In genomic region chr11:31974737-31975136, GRCh38 we compare ENCODE assay signal across 16 cellular contexts.
DNase-seq lines count a peak whose midpoint lies in the region; ATAC-seq and TF ChIP-seq lines count a peak whose summit lies in the region.
"Had no signal": no experiment of that assay in that cellular context is flagged by ENCODE, and none has a peak within 500 bp of the region (broad histone marks: within the 10 kb centered on the region; RNA-seq: fewer than 3 reads in every experiment).

No MANE protein-coding gene starts in this region.

- H3K36me3 ChIP-seq in MG63 (no peaks in the 10 kb centered on the region), brain microvascular endothelial cell (replicated peaks) (no peaks in the 10 kb centered on the region)

- peaks cover 15% of the 10 kb centered on the region for H3K27me3 Mint-ChIP-seq in activated CD8-positive, alpha-beta T cell treated with anti-CD3 and anti-CD28 coated beads, Interleukin-2, amount 10 ng/mL, durations not matched to agents 7 days and 5 days (ENCODE audit: low read depth)

- TF ChIP-seq CTCF in brain microvascular endothelial cell (IDR thresholded peaks at IDR 0.05; ENCODE audit: low read depth, low read length, missing control alignments) = no peak

- no peaks in the 10 kb centered on the region for H3K9me3 ChIP-seq in MG63

- CTCF ChIA-PET in activated CD8-positive, alpha-beta T cell treated with anti-CD3 and anti-CD28 coated beads, Interleukin-2, amount 10 ng/mL, durations not matched to agents 7 days and 5 days (lab: Charles Lee) = interaction anchor here (2.5 kb wide), 1 partner anchor 17 kb away, joined by 11 read pairs; no protein-coding TSS in a partner anchor

- H3K36me3 Mint-ChIP-seq in activated CD8-positive, alpha-beta T cell treated with anti-CD3 and anti-CD28 coated beads, Interleukin-2, amount 10 ng/mL, durations not matched to agents 7 days and 5 days (ENCODE audit: low read depth) = no peaks in the 10 kb centered on the region
- H3K36me3 Mint-ChIP-seq: CD4-positive, alpha-beta memory T cell; naive thymus-derived CD4-positive, alpha-beta T cell had no signal

- no peak overlapping the region for H3K4me3 Mint-ChIP-seq in activated CD8-positive, alpha-beta T cell treated with anti-CD3 and anti-CD28 coated beads, Interleukin-2, amount 10 ng/mL, durations not matched to agents 7 days and 5 days
- H3K4me3 Mint-ChIP-seq: activated naive CD8-positive, alpha-beta T cell treated with anti-CD3 and anti-CD28 coated beads, Interleukin-2, amount 50 U/mL, for 24 hours; CD4-positive, alpha-beta memory T cell; naive thymus-derived CD4-positive, alpha-beta T cell had no signal

- H3K9me3 Mint-ChIP-seq in activated CD8-positive, alpha-beta T cell treated with anti-CD3 and anti-CD28 coated beads, Interleukin-2, amount 10 ng/mL, durations not matched to agents 7 days and 5 days (ENCODE audit: insufficient read depth) = no peaks in the 10 kb centered on the region

- in situ Hi-C loops in Caki2 (cut with HindIII; ENCODE audit: low pct_unique_long_range_greater_than_20kb, low sequenced_read_pairs) (no loop called here), brain microvascular endothelial cell (cut with HindIII; ENCODE audit: low pct_ligation_motif_present, low sequenced_read_pairs) (no loop called here)

- ATAC-seq in HG03095 (IDR thresholded peaks at IDR 0.05; ENCODE audit: unreplicated experiment) = no peak
- no peak for ATAC-seq in activated CD8-positive, alpha-beta T cell treated with anti-CD3 and anti-CD28 coated beads, Interleukin-2, amount 10 ng/mL, durations not matched to agents 7 days and 5 days
- ATAC-seq: activated naive CD8-positive, alpha-beta T cell treated with anti-CD3 and anti-CD28 coated beads, Interleukin-2, amount 50 U/mL, for 24 hours; naive thymus-derived CD4-positive, alpha-beta T cell had no signal

- H3K4me1 Mint-ChIP-seq in activated CD8-positive, alpha-beta T cell treated with anti-CD3 and anti-CD28 coated beads, Interleukin-2, amount 10 ng/mL, durations not matched to agents 7 days and 5 days (ENCODE audit: low read depth) = no peaks in the 10 kb centered on the region
- H3K4me1 Mint-ChIP-seq: activated naive CD8-positive, alpha-beta T cell treated with anti-CD3 and anti-CD28 coated beads, Interleukin-2, amount 50 U/mL, for 24 hours; CD4-positive, alpha-beta memory T cell; naive thymus-derived CD4-positive, alpha-beta T cell had no signal

- no peak overlapping the region for H3K27ac ChIP-seq in brain microvascular endothelial cell

- POLR2A ChIA-PET in activated CD8-positive, alpha-beta T cell treated with anti-CD3 and anti-CD28 coated beads, Interleukin-2, amount 10 ng/mL, durations not matched to agents 7 days and 5 days (lab: Charles Lee) = interaction anchor here (0.6 kb wide), 1 partner anchor 1689 kb away, joined by 4 read pairs; no protein-coding TSS in a partner anchor

- H3K27me3 ChIP-seq in MG63 (no peaks in the 10 kb centered on the region), brain microvascular endothelial cell (replicated peaks) (no peaks in the 10 kb centered on the region)

- H3K4me3 ChIP-seq in MG63 (no peak overlapping the region), brain microvascular endothelial cell (ENCODE audit: low read depth, low read length) (no peak overlapping the region)

- H3K27ac Mint-ChIP-seq in activated CD8-positive, alpha-beta T cell treated with anti-CD3 and anti-CD28 coated beads, Interleukin-2, amount 10 ng/mL, durations not matched to agents 7 days and 5 days = no peak overlapping the region
- H3K27ac Mint-ChIP-seq: activated naive CD8-positive, alpha-beta T cell treated with anti-CD3 and anti-CD28 coated beads, Interleukin-2, amount 50 U/mL, for 24 hours; CD4-positive, alpha-beta memory T cell; naive thymus-derived CD4-positive, alpha-beta T cell had no signal

- DNase-seq in Caki2 (ENCODE audit: low read depth) (peak; percentile 73), MG63 (peak; percentile 80), brain microvascular endothelial cell (peak; percentile 70), kidney tubule cell (ENCODE audit: low spot score) (peak; percentile 91), NCI-H526 (lab: John Stamatoyannopoulos, UW) (no peak), T-helper 9 cell (no peak)
- no peak for DNase-seq in activated CD8-positive, alpha-beta T cell treated with anti-CD3 and anti-CD28 coated beads, Interleukin-2, amount 10 ng/mL, durations not matched to agents 7 days and 5 days
- DNase-seq: activated CD4-positive, alpha-beta T cell treated with anti-CD3 and anti-CD28 coated beads for 4 hours; activated naive CD8-positive, alpha-beta T cell treated with anti-CD3 and anti-CD28 coated beads, Interleukin-2, amount 50 U/mL, for 24 hours; activated T-cell treated with anti-CD3 and anti-CD28 coated beads, Interleukin-2, amount 50 U/mL, for 1 hour; CD4-positive, alpha-beta memory T cell; glutamatergic neuron; naive thymus-derived CD4-positive, alpha-beta T cell; stimulated activated CD4-positive, alpha-beta T cell treated with anti-CD3 and anti-CD28 coated beads, Interleukin-4, amount 100 ng/mL, for 4 hours; stimulated activated naive CD4-positive, alpha-beta T cell treated with Interleukin-2 at 50 U/mL for 16 hours had no signal

Comparison
In these comparisons a context has a peak if more than half of its experiments do, and no peak if none do; other contexts are left out.
1. DNase-seq: peak in Caki2 (single experiment), MG63 (single experiment), brain microvascular endothelial cell (single experiment) and kidney tubule cell (single experiment); none in NCI-H526 (0 of 2), T-helper 9 cell (single experiment) and activated CD8-positive, alpha-beta T cell treated with anti-CD3 and anti-CD28 coated beads, Interleukin-2, amount 10 ng/mL, durations not matched to agents 7 days and 5 days (single experiment).